Comparison of ENCODE assay signal across 17 cellular contexts in the genomic region with DNA sequence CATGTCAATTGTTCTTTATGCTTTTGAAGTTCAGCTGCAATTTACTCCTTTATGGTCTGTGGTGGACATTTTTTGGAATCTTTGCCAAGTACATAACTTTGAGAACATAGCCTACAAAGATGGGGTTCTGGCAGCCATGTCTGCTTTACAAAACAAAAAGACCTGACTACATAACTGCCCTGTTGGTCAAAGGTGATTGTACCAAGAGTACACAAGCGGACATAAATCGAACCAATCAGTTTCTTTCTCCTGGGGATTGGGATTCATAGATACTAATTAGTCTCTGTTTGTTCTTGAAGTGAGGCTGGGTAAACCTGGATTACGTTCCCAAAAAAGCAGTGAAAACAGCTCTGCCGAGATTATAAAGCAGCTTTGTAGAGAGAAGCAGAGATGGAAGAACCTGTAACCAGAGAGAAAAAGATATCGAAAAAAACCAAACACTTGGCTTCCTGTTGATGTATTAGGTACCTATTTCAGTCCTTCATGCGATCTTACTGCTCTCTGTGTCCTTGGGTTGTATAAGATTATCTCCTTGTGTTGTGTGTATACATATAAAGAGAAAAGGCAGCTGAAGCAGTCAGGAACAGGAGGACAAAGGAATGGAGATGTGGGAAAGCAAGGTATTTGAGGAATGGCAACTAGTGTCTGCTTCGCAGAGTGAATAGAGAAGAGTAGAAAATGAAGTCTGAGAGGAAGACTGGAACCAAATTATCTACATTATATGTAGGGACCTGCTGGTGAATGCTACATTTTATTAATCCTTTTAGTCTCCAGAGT. TPM values are rescaled to one million over a fixed set of nuclear protein-coding genes. Genes with fewer than 3 reads are reported as not detected.
DNase-seq lines count a peak whose midpoint lies in the region; ATAC-seq, FAIRE-seq and TF ChIP-seq lines count a peak whose summit lies in the region.
"Had no signal": no experiment of that assay in that cellular context is flagged by ENCODE, and none has a peak within 500 bp of the region (broad histone marks: within the 10 kb centered on the region; RNA-seq: fewer than 3 reads in every experiment).

No MANE protein-coding gene starts in this region.

- no peak overlapping the region for H3K4me3 ChIP-seq in breast epithelium

- no TSS peak for BruUV-seq in MCF 10A (replicated peaks; lab: Mats Ljungman, UMichigan)

- TF ChIP-seq POLR2A in breast epithelium (IDR thresholded peaks at IDR 0.05) (no peak), GM18505 (IDR thresholded peaks at IDR 0.05; ENCODE audit: borderline replicate concordance, extremely low read depth, insufficient read depth, insufficient read length) (no peak)

- FAIRE-seq in RCC 7860 (lab: Jason Lieb, UNC), result no peak
- FAIRE-seq: keratinocyte had no signal

- no peak overlapping the region for H3K27ac ChIP-seq in breast epithelium
- H3K27ac ChIP-seq: RWPE1 had no signal

- H3K27me3 Mint-ChIP-seq in MCF 10A (ENCODE audit: insufficient read depth, unreplicated experiment) (no peaks in the 10 kb centered on the region), glutamatergic neuron (ENCODE audit: unreplicated experiment) (peaks cover 6% of the 10 kb centered on the region), progenitor cell of endocrine pancreas (no peaks in the 10 kb centered on the region), CD14-positive monocyte (ENCODE audit: low read depth in 3 of 3) (peaks cover 0 to 2% (median 0%) of the 10 kb centered on the region in 3 donors)
- H3K27me3 Mint-ChIP-seq: stimulated activated memory B cell treated with anti-CD40 and anti-IgM and Interleukin-4, amounts not matched to agents 10 μg/mL and 1 μg/mL and 100 μg/mL, for 72 hours had no signal

- H3K4me1 Mint-ChIP-seq in MCF 10A (ENCODE audit: insufficient read depth, unreplicated experiment) (peaks cover 17% of the 10 kb centered on the region), glutamatergic neuron (ENCODE audit: low read depth, unreplicated experiment) (peaks cover 20% of the 10 kb centered on the region), progenitor cell of endocrine pancreas (ENCODE audit: low read depth) (peaks cover 29% of the 10 kb centered on the region), CD14-positive monocyte (peaks cover 30% of the 10 kb centered on the region)

- H3K4me1 ChIP-seq in breast epithelium, result peaks cover 0 to 7% of the 10 kb centered on the region in 2 donors

- no peaks in the 10 kb centered on the region for H3K27me3 ChIP-seq in breast epithelium

- H3K4me3 Mint-ChIP-seq in MCF 10A (ENCODE audit: unreplicated experiment), result peak overlapping the region; percentile 27
- H3K4me3 Mint-ChIP-seq in glutamatergic neuron (ENCODE audit: unreplicated experiment), result peak overlapping the region; percentile 51
- peak overlapping the region; percentile 25 for H3K4me3 Mint-ChIP-seq in progenitor cell of endocrine pancreas (ENCODE audit: low read depth)
- H3K4me3 Mint-ChIP-seq in CD14-positive monocyte, result no peak overlapping the region
- H3K4me3 Mint-ChIP-seq: endodermal cell; stimulated activated memory B cell treated with anti-CD40 and anti-IgM and Interleukin-4, amounts not matched to agents 10 μg/mL and 1 μg/mL and 100 μg/mL, for 72 hours had no signal

- TF ChIP-seq CTCF in MCF 10A (IDR thresholded peaks at IDR 0.05; ENCODE audit: unreplicated experiment) (no peak), breast epithelium (IDR thresholded peaks at IDR 0.05) (no peak), glutamatergic neuron (IDR thresholded peaks at IDR 0.05; ENCODE audit: partially characterized antibody, unreplicated experiment) (no peak), progenitor cell of endocrine pancreas (IDR thresholded peaks at IDR 0.05; ENCODE audit: unreplicated experiment) (no peak), CD14-positive monocyte (IDR thresholded peaks at IDR 0.05) (no peak)

- no peaks in the 10 kb centered on the region for H3K9me3 ChIP-seq in breast epithelium

- intact Hi-C loops in MCF 10A (cut with micrococcal nuclease), result no loop called here
- intact Hi-C loops in breast epithelium (cut with DNase I; ENCODE audit: low total_unique reads), result no loop called here
- intact Hi-C loops in CD14-positive monocyte (cut with micrococcal nuclease), result no loop called here

- no peak overlapping the region for H3K27ac Mint-ChIP-seq in MCF 10A (ENCODE audit: low read depth, unreplicated experiment)
- no peak overlapping the region for H3K27ac Mint-ChIP-seq in glutamatergic neuron (ENCODE audit: unreplicated experiment)
- no peak overlapping the region for H3K27ac Mint-ChIP-seq in progenitor cell of endocrine pancreas
- H3K27ac Mint-ChIP-seq in CD14-positive monocyte, result peak overlapping the region in 1 of 7 donors; percentile 76
- H3K27ac Mint-ChIP-seq: endodermal cell; stimulated activated memory B cell treated with anti-CD40 and anti-IgM and Interleukin-4, amounts not matched to agents 10 μg/mL and 1 μg/mL and 100 μg/mL, for 72 hours had no signal

- H3K36me3 Mint-ChIP-seq in MCF 10A (ENCODE audit: insufficient read depth, unreplicated experiment) (peaks cover 12% of the 10 kb centered on the region), glutamatergic neuron (ENCODE audit: unreplicated experiment) (peaks cover 2% of the 10 kb centered on the region), progenitor cell of endocrine pancreas (ENCODE audit: insufficient read depth) (no peaks in the 10 kb centered on the region), CD14-positive monocyte (peaks cover 2% of the 10 kb centered on the region in 2 donors)
- H3K36me3 Mint-ChIP-seq: stimulated activated memory B cell treated with anti-CD40 and anti-IgM and Interleukin-4, amounts not matched to agents 10 μg/mL and 1 μg/mL and 100 μg/mL, for 72 hours had no signal

- no peaks in the 10 kb centered on the region for H3K9me3 Mint-ChIP-seq in MCF 10A (ENCODE audit: unreplicated experiment)
- peaks cover 8% of the 10 kb centered on the region for H3K9me3 Mint-ChIP-seq in glutamatergic neuron (ENCODE audit: unreplicated experiment)
- H3K9me3 Mint-ChIP-seq in progenitor cell of endocrine pancreas (ENCODE audit: low read depth), result no peaks in the 10 kb centered on the region
- H3K9me3 Mint-ChIP-seq in CD14-positive monocyte, result no peaks in the 10 kb centered on the region
- H3K9me3 Mint-ChIP-seq: endodermal cell; stimulated activated memory B cell treated with anti-CD40 and anti-IgM and Interleukin-4, amounts not matched to agents 10 μg/mL and 1 μg/mL and 100 μg/mL, for 72 hours had no signal

- ATAC-seq in GM18505 (IDR thresholded peaks at IDR 0.05; ENCODE audit: unreplicated experiment), result no peak
- ATAC-seq: stimulated activated memory B cell treated with anti-CD40 and anti-IgM and Interleukin-4, amounts not matched to agents 10 μg/mL and 1 μg/mL and 100 μg/mL, for 72 hours had no signal

- DNase-seq in MCF 10A (ENCODE audit: unreplicated experiment) (no peak), breast epithelium (ENCODE audit: low spot score in 2 of 2) (no peak), NCI-H748 (lab: John Stamatoyannopoulos, UW; ENCODE audit: unreplicated experiment) (peak; percentile 26), glutamatergic neuron (no peak), progenitor cell of endocrine pancreas (ENCODE audit: low spot score, unreplicated experiment) (no peak), RCC 7860 (ENCODE audit: low spot score) (no peak), CD14-positive monocyte (ENCODE audit: low spot score) (no peak)
- DNase-seq: aorta, endodermal cell, H7, mammary epithelial cell, NCI-H1092 treated with DMSO at 0.1 percent for 48 hours, NCI-H2171 had no signal

- CTCF ChIA-PET in MCF 10A (lab: Yijun Ruan, JAX), result no interaction called here

- no peaks in the 10 kb centered on the region for H3K36me3 ChIP-seq in breast epithelium

- POLR2A ChIA-PET in MCF 10A (lab: Yijun Ruan, JAX), result interaction anchor here (1.7 kb wide), 1 partner anchor 163 kb away, joined by 4 read pairs; no protein-coding TSS in a partner anchor

RNA-seq across cellular contexts. Expression of a gene that starts 2.7 kb away (rescaled TPM):
- total RNA-seq in MCF 10A (2022) (85.0 and 100 TPM in 2 replicates), breast epithelium (10 to 100 TPM; 34.1 to 53.0 (median 36.0) TPM), glutamatergic neuron (ENCODE audit: unreplicated experiment) (115 TPM), progenitor cell of endocrine pancreas (92.7 and 102 TPM in 2 replicates)
- 10 to 100 TPM; 11.5 to 11.7 TPM for polyA plus RNA-seq in CD14-positive monocyte

Comparison
In these comparisons a context has a peak if more than half of its experiments do, and no peak if none do; other contexts are left out.
1. H3K4me3 Mint-ChIP-seq: peak in MCF 10A (single experiment), glutamatergic neuron (single experiment) and progenitor cell of endocrine pancreas (single experiment); none in CD14-positive monocyte (0 of 2).